ENCODE assay signal across 10 cellular contexts in genomic region chr6:27214126-27214601, GRCh38. TPM values are rescaled to one million over a fixed set of nuclear protein-coding genes. Genes with fewer than 3 reads are reported as not detected.
DNase-seq lines count a peak whose midpoint lies in the region; ATAC-seq, FAIRE-seq and TF ChIP-seq lines count a peak whose summit lies in the region.
"Had no signal": no experiment of that assay in that cellular context is flagged by ENCODE, and none has a peak within 500 bp of the region (broad histone marks: within the 10 kb centered on the region; RNA-seq: fewer than 3 reads in every experiment).

No MANE protein-coding gene starts in this region.

- no peak for TF ChIP-seq CTCF in AG04450 (IDR thresholded peaks at IDR 0.05; ENCODE audit: low read depth, low read length)
- no peak for TF ChIP-seq CTCF in H9 (conservative IDR thresholded peaks at IDR 0.05)
- no peak for TF ChIP-seq CTCF in keratinocyte (optimal IDR thresholded peaks at IDR 0.05 in 1 of 3, IDR thresholded peaks at IDR 0.05 in 1 of 3, conservative IDR thresholded peaks at IDR 0.05 in 1 of 3; ENCODE audit: extremely low read depth in 1 of 3, insufficient read depth in 2 of 3, low read length in 3 of 3)
- TF ChIP-seq CTCF in HepG2 (CRISPR knock-in tag; IDR thresholded peaks at IDR 0.05), result no peak

- TF ChIP-seq POLR2A in HepG2 (IDR thresholded peaks at IDR 0.05; ENCODE audit: insufficient read depth in 1 of 2, low read depth in 2 of 2, low read length in 2 of 2), result no peak

- peak overlapping the region; percentile 94 for H3K4me3 Mint-ChIP-seq in H9

- dilution Hi-C loops in keratinocyte (cut with MboI; ENCODE audit: extremely low pct_ligation_motif_present, low sequenced_read_pairs), result no loop called here

- no peak overlapping the region for H2AFZ ChIP-seq in H9 (ENCODE audit: low read length)
- H2AFZ ChIP-seq in keratinocyte (ENCODE audit: control insufficient read depth, low read length), result no peak overlapping the region
- H2AFZ ChIP-seq in HepG2 (ENCODE audit: low read length), result no peak overlapping the region

- H3K36me3 ChIP-seq in adipocyte (ENCODE audit: control insufficient read depth, insufficient read depth, low read length, severe bottlenecking) (no peaks in the 10 kb centered on the region), keratinocyte (ENCODE audit: control insufficient read depth in 2 of 2, extremely low read depth in 1 of 2, insufficient read depth in 2 of 2, low read length in 2 of 2) (no peaks in the 10 kb centered on the region), HepG2 (replicated peaks in 1 of 2; ENCODE audit: control insufficient read depth in 1 of 2, insufficient read depth in 2 of 2, low read length in 2 of 2) (no peaks in the 10 kb centered on the region)
- H3K36me3 ChIP-seq: gastroesophageal sphincter had no signal

- no peak overlapping the region for H2AK5ac ChIP-seq in H9 (ENCODE audit: insufficient read length, low read length)

- H3K79me2 ChIP-seq in H9 (ENCODE audit: insufficient read depth, low read length), result no peaks in the 10 kb centered on the region
- no peaks in the 10 kb centered on the region for H3K79me2 ChIP-seq in keratinocyte (ENCODE audit: control insufficient read depth, insufficient read depth, low read length)
- no peaks in the 10 kb centered on the region for H3K79me2 ChIP-seq in HepG2 (ENCODE audit: insufficient read depth, low read length)

- peaks cover 0 to 3% of the 10 kb centered on the region in 2 experiments; a peak in 1 of 4 replicates for H3K4me1 Mint-ChIP-seq in H9

- TF ChIP-seq EP300 in HepG2 (IDR thresholded peaks at IDR 0.05; ENCODE audit: low read depth in 2 of 2, low read length in 2 of 2) (no peak), HepG2 (CRISPR knock-in tag; IDR thresholded peaks at IDR 0.05; ENCODE audit: borderline replicate concordance) (no peak)

- H3K27ac ChIP-seq in AG04450 (ENCODE audit: low read depth, low read length) (no peak overlapping the region), H9 (ENCODE audit: insufficient read length, low read depth, low read length) (no peak overlapping the region), keratinocyte (ENCODE audit: control insufficient read depth, insufficient read depth, low read length) (no peak overlapping the region), HepG2 (ENCODE audit: extremely low read length, insufficient read depth, low read length) (no peak overlapping the region)
- H3K27ac ChIP-seq: gastroesophageal sphincter had no signal

- H3T11ph ChIP-seq in H9 (ENCODE audit: low read length), result no peak overlapping the region

- H3K9me3 ChIP-seq in AG04450 (ENCODE audit: control insufficient read depth, insufficient read depth, low read length) (peaks cover 19% of the 10 kb centered on the region), H9 (ENCODE audit: control insufficient read depth, low read depth, low read length) (no peaks in the 10 kb centered on the region), adipocyte (ENCODE audit: control insufficient read depth, low read length) (peaks cover 5% of the 10 kb centered on the region), keratinocyte (ENCODE audit: control insufficient read depth, low read depth, low read length) (no peaks in the 10 kb centered on the region), HepG2 (ENCODE audit: low read length) (no peaks in the 10 kb centered on the region)

- H4K20me1 ChIP-seq in H9 (ENCODE audit: control insufficient read depth, insufficient read depth, insufficient read length) (no peaks in the 10 kb centered on the region), keratinocyte (ENCODE audit: control insufficient read depth, extremely low read depth, insufficient read depth, low read length) (no peaks in the 10 kb centered on the region), HepG2 (ENCODE audit: insufficient read depth, low read length) (no peaks in the 10 kb centered on the region)

- BruUV-seq in HepG2 (replicated peaks; lab: Mats Ljungman, UMichigan), result no TSS peak

- peaks cover 2% of the 10 kb centered on the region for H3K4me1 ChIP-seq in H9 (ENCODE audit: insufficient read depth, low read length)
- H3K4me1 ChIP-seq in adipocyte (ENCODE audit: control insufficient read depth, insufficient read depth, low read length), result no peaks in the 10 kb centered on the region
- no peaks in the 10 kb centered on the region for H3K4me1 ChIP-seq in keratinocyte (ENCODE audit: control insufficient read depth, extremely low read depth, insufficient read depth, low read length)
- H3K4me1 ChIP-seq in HepG2 (ENCODE audit: insufficient read depth, low read length), result no peaks in the 10 kb centered on the region
- H3K4me1 ChIP-seq: gastroesophageal sphincter had no signal

- H3K4me3 ChIP-seq in AG04450 (ENCODE audit: low read depth, low read length) (peak overlapping the region; percentile 7; the same call in 1 of the 2 replicates), adipocyte (ENCODE audit: low read length) (peak overlapping the region; percentile 81), keratinocyte (ENCODE audit: control insufficient read depth in 2 of 3, extremely low read depth in 1 of 3, insufficient read depth in 2 of 3, low read depth in 1 of 3, low read length in 3 of 3) (peak overlapping the region in 2 of 3 experiments; percentile 53 to 61), HepG2 (replicated peaks in 1 of 3; ENCODE audit: insufficient read depth in 1 of 3, low read depth in 2 of 3, low read length in 3 of 3) (no peak overlapping the region)
- H3K4me3 ChIP-seq: gastroesophageal sphincter had no signal

- H4K5ac ChIP-seq in H9 (ENCODE audit: insufficient read length, low read depth, low read length), result no peak overlapping the region

- no peak overlapping the region for H3K23ac ChIP-seq in H9 (ENCODE audit: insufficient read length, low read depth, low read length)

- ATAC-seq in HepG2, result no peak
- no peak for ATAC-seq in GM18511 (IDR thresholded peaks at IDR 0.05; ENCODE audit: unreplicated experiment)
- ATAC-seq in GM18520 (IDR thresholded peaks at IDR 0.05; ENCODE audit: unreplicated experiment), result no peak
- ATAC-seq: gastroesophageal sphincter had no signal

- no peak overlapping the region for H3K56ac ChIP-seq in H9 (ENCODE audit: insufficient read length, low read depth, low read length)

- H2BK120ac ChIP-seq in H9 (ENCODE audit: low read depth, low read length, poor library complexity, severe bottlenecking), result no peak overlapping the region

- no peak overlapping the region for H3K4ac ChIP-seq in H9 (ENCODE audit: low read depth, low read length)

- no peak for TF ChIP-seq RAD21 in HepG2 (CRISPR knock-in tag; IDR thresholded peaks at IDR 0.05)

- no peak overlapping the region for H3K18ac ChIP-seq in H9 (ENCODE audit: insufficient read length, low read depth, low read length)

- no peak overlapping the region for H3K14ac ChIP-seq in H9 (ENCODE audit: insufficient read depth, low read length)

- H3K27me3 Mint-ChIP-seq in H9 (ENCODE audit: low read depth), result peaks cover 7% of the 10 kb centered on the region

- no peaks in the 10 kb centered on the region; a peak in 1 of 7 replicates for H3K36me3 Mint-ChIP-seq in H9 (ENCODE audit: insufficient read depth in 1 of 3, low read depth in 3 of 3)

- no peak overlapping the region for H4K8ac ChIP-seq in H9 (replicated peaks; ENCODE audit: insufficient read length, low read depth, low read length)

- no peak overlapping the region for H2BK5ac ChIP-seq in H9 (ENCODE audit: insufficient read length, low read length)

- H2BK20ac ChIP-seq in H9 (ENCODE audit: low read depth, low read length, poor library complexity, severe bottlenecking), result no peak overlapping the region

- H3K4me2 ChIP-seq in H9 (ENCODE audit: insufficient read depth, insufficient read length, low read length) (peak overlapping the region; percentile 12), keratinocyte (ENCODE audit: control insufficient read depth, extremely low read depth, insufficient read depth, low read depth, low read length) (peak overlapping the region; percentile 62), HepG2 (ENCODE audit: low read depth, low read length) (no peak overlapping the region)

- no peaks in the 10 kb centered on the region for H3K79me1 ChIP-seq in H9 (ENCODE audit: insufficient read depth, low read depth, low read length, poor library complexity, severe bottlenecking)

- POLR2A ChIA-PET in AG04450 (lab: Yijun Ruan, JAX), result no interaction called here
- POLR2A ChIA-PET in HepG2 (lab: Yijun Ruan, JAX), result no interaction called here

- H3K23me2 ChIP-seq in H9 (ENCODE audit: insufficient read length, low read depth, low read length, poor library complexity, severe bottlenecking), result no peaks in the 10 kb centered on the region

- H4K91ac ChIP-seq in H9 (ENCODE audit: insufficient read length, low read depth, low read length), result no peak overlapping the region

- in situ Hi-C loops in HepG2 (cut with HindIII; ENCODE audit: extremely low pct_ligation_motif_present, low pct_unique_long_range_greater_than_20kb), result no loop called here

- FAIRE-seq in keratinocyte (lab: Jason Lieb, UNC), result no peak
- FAIRE-seq in HepG2 (lab: Jason Lieb, UNC), result no peak

- H2BK15ac ChIP-seq in H9 (ENCODE audit: low read depth, low read length), result no peak overlapping the region

- intact Hi-C loops in HepG2 (cut with micrococcal nuclease; ENCODE audit: unreplicated experiment), result no loop called here

- H3K9me3 Mint-ChIP-seq in H9, result no peaks in the 10 kb centered on the region; a peak in 1 of 5 replicates

- no peak overlapping the region for H2BK12ac ChIP-seq in H9 (ENCODE audit: insufficient read length, low read depth, low read length)

- peak overlapping the region in 1 of 3 experiments; percentile 70; a peak in 1 of 7 replicates for H3K27ac Mint-ChIP-seq in H9

- DNase-seq in AG04450 (ENCODE audit: low read depth, low spot score) (no peak), H9 (no peak), adipocyte (ENCODE audit: low read depth) (peak; percentile 0), keratinocyte (ENCODE audit: low read depth, low spot score) (no peak), HepG2 (ENCODE audit: low spot score) (no peak), NCI-H146 treated with DMSO at 0.1 percent for 48 hours (lab: John Stamatoyannopoulos, UW; ENCODE audit: unreplicated experiment) (no peak)
- DNase-seq: midbrain had no signal

- no CpG with 5 or more reads among the region's 19 CpGs for WGBS in H9 (ENCODE audit: extremely low coverage, insufficient read length, low lambda C conversion rate)
- 68% methylated on average over 19 of the region's 19 CpGs for WGBS in HepG2 (ENCODE audit: low lambda C conversion rate)

- CTCF ChIA-PET in AG04450 (lab: Charles Lee) (interaction anchor here (1.2 kb wide), 1 partner anchor 538 kb away, joined by 3 read pairs; no protein-coding TSS in a partner anchor), HepG2 (lab: Yijun Ruan, JAX; ENCODE audit: low intra/inter-chr PET ratio, low total read pairs) (no interaction called here)

- no peak overlapping the region for H3K9ac ChIP-seq in H9 (ENCODE audit: extremely low read depth, insufficient read length, low read length)
- H3K9ac ChIP-seq in adipocyte (ENCODE audit: low read length), result no peak overlapping the region
- no peak overlapping the region for H3K9ac ChIP-seq in keratinocyte (ENCODE audit: control insufficient read depth, extremely low read depth, insufficient read depth, low read length)
- H3K9ac ChIP-seq in HepG2 (ENCODE audit: insufficient read depth, low read depth, low read length), result no peak overlapping the region

- no peaks in the 10 kb centered on the region for H3K9me1 ChIP-seq in keratinocyte (ENCODE audit: control insufficient read depth, extremely low read depth, insufficient read depth, low read length)

- H3K27me3 ChIP-seq in AG04450 (ENCODE audit: control insufficient read depth, insufficient read depth, low read length), result no peaks in the 10 kb centered on the region
- no peaks in the 10 kb centered on the region for H3K27me3 ChIP-seq in H9 (ENCODE audit: insufficient read depth, low read length)
- no peaks in the 10 kb centered on the region for H3K27me3 ChIP-seq in adipocyte (replicated peaks; ENCODE audit: control insufficient read depth, insufficient read depth, low read length)
- H3K27me3 ChIP-seq in keratinocyte (ENCODE audit: control insufficient read depth, extremely low read depth, insufficient read depth, low read length), result no peaks in the 10 kb centered on the region
- no peaks in the 10 kb centered on the region; a peak in 1 of 5 replicates for H3K27me3 ChIP-seq in HepG2 (ENCODE audit: control insufficient read depth in 1 of 2, insufficient read depth in 2 of 2, low read length in 2 of 2)

RNA-seq across cellular contexts. Expression of gene PRSS16, which starts 33.3 kb away (rescaled TPM):
- polyA plus RNA-seq in AG04450 (2011; rRNA removed), result 0.02 and 0.16 TPM in 2 replicates
- polyA minus RNA-seq in AG04450 (2011; rRNA and poly(A)+ RNA removed), result not detected in 2 replicates
- total RNA-seq in H9 (2021), result 14.8 and 17.7 TPM in 2 replicates
- 7.5 to 8.9 TPM (median 8.7 TPM) in 3 replicates for polyA plus RNA-seq in keratinocyte
- 1.1 TPM for polyA plus RNA-seq in keratinocyte (2011; ENCODE audit: low read depth)
- 7.9 and 8.4 TPM in 2 replicates for polyA plus RNA-seq in keratinocyte (2011; cell fraction: cytosol; rRNA removed)
- 9.1 and 9.9 TPM in 2 replicates for polyA plus RNA-seq in keratinocyte (2011; cell fraction: nucleus; rRNA removed)
- 4.3 and 5.6 TPM in 2 replicates for polyA plus RNA-seq in keratinocyte (2012; ENCODE audit: low replicate concordance)
- 4.5 to 9.8 TPM (median 5.2 TPM) in 3 replicates for polyA minus RNA-seq in keratinocyte
- 3.5 TPM for polyA minus RNA-seq in keratinocyte (2011; cell fraction: cytosol; rRNA and poly(A)+ RNA removed)
- polyA minus RNA-seq in keratinocyte (2011; cell fraction: nucleus; rRNA and poly(A)+ RNA removed), result 2.3 and 2.4 TPM in 2 replicates
- not detected in 2 replicates for total RNA-seq in HepG2 (2016; rRNA removed; fragmentation: Illumina TruSeq; extraction: Trizol)
- total RNA-seq in HepG2 (2016; cell fraction: cytosol; rRNA removed; fragmentation: Illumina TruSeq; extraction: Trizol; ENCODE audit: low read depth), result not detected in 2 replicates
- total RNA-seq in HepG2 (2016; cell fraction: insoluble cytoplasmic fraction; rRNA removed; fragmentation: Illumina TruSeq; extraction: Trizol), result not detected in 2 replicates
- total RNA-seq in HepG2 (2016; cell fraction: membrane; rRNA removed; fragmentation: Illumina TruSeq; extraction: Trizol), result not detected in 2 replicates
- not detected in 2 replicates for total RNA-seq in HepG2 (2016; cell fraction: nucleus; rRNA removed; fragmentation: Illumina TruSeq; extraction: Trizol)
- polyA plus RNA-seq in HepG2 (2011; rRNA removed), result not detected in 2 replicates
- polyA plus RNA-seq in HepG2 (2011; cell fraction: cytosol; rRNA removed), result not detected in 2 replicates
- polyA plus RNA-seq in HepG2 (2011; cell fraction: nucleus; rRNA removed), result not detected in 2 replicates
- polyA plus RNA-seq in HepG2 (2012), result not detected in 2 replicates
- not detected in 2 replicates for polyA plus RNA-seq in HepG2 (2016; cell fraction: cytosol; fragmentation: Illumina TruSeq; extraction: Trizol; ENCODE audit: low read depth)
- not detected in 2 replicates for polyA plus RNA-seq in HepG2 (2016; cell fraction: insoluble cytoplasmic fraction; fragmentation: Illumina TruSeq; extraction: Trizol; ENCODE audit: low read depth)
- polyA plus RNA-seq in HepG2 (2016; cell fraction: membrane; fragmentation: Illumina TruSeq; extraction: Trizol; ENCODE audit: low read depth), result not detected in 2 replicates
- polyA plus RNA-seq in HepG2 (2016; cell fraction: nucleus; fragmentation: Illumina TruSeq; extraction: Trizol; ENCODE audit: insufficient read depth, low read depth), result not detected in 2 replicates
- 0.26 and 1.4 TPM in 2 replicates for polyA minus RNA-seq in HepG2 (2011; rRNA and poly(A)+ RNA removed; ENCODE audit: low replicate concordance)
- polyA minus RNA-seq in HepG2 (2011; cell fraction: cytosol; rRNA and poly(A)+ RNA removed), result not detected in 2 replicates
- not detected in 2 replicates for polyA minus RNA-seq in HepG2 (2011; cell fraction: nucleus; rRNA and poly(A)+ RNA removed)

Comparison
In these comparisons a context has a peak if more than half of its experiments do, and no peak if none do; other contexts are left out.
1. H3K4me3 ChIP-seq: peak in AG04450 (single experiment), adipocyte (single experiment) and keratinocyte (2 of 3); none in HepG2 (0 of 3).